In the genomic region with DNA sequence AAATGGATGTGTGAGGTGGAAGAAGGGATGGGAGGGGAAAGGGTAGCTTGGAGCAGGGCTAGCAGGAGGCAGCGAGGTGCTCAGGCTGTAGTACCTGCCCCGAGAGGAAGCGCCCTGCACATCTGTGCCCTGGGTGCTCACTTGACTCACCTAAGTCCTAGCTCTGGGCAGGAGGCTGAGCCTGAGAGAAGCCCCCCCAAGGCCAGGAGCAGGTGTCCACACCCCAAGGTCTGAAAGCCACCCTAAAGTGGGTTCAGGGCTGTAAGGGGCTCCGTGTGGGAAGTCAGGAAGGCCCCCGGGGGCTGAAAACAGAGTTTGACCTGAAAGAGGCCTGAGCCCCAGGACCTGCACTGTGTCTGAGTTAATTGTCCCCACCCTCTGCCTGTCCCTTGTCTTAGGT, we compare ENCODE assay signal across 30 cellular contexts.
"Had no signal": no experiment of that assay in that cellular context is flagged by ENCODE, and none has a peak within 500 bp of the region (broad histone marks: within the 10 kb centered on the region; RNA-seq: fewer than 3 reads in every experiment).

No MANE protein-coding gene starts in this region.

- H3K4me1 ChIP-seq: prostate gland, stomach had no signal

- H3K27me3 ChIP-seq: brain microvascular endothelial cell, heart left ventricle, ovary, sigmoid colon, thyroid gland, upper lobe of right lung had no signal

- DNase-seq: activated CD4-positive, alpha-beta memory T cell treated with anti-CD3 and anti-CD28 coated beads for 36 hours; activated CD4-positive, alpha-beta T cell treated with anti-CD3 and anti-CD28 coated beads, Interleukin-2, amount 10 ng/mL, durations not matched to agents 24 days and 14 days; activated CD4-positive, CD25-positive, alpha-beta regulatory T cell treated with anti-CD3 and anti-CD28 coated beads, Interleukin-2, amount 50 U/mL, for 72 hours; activated CD8-positive, alpha-beta memory T cell treated with anti-CD3 and anti-CD28 coated beads, Interleukin-2, amount 50 U/mL, for 4 hours; activated effector memory CD4-positive, alpha-beta T cell treated with anti-CD3 and anti-CD28 coated beads, Interleukin-2, amount 50 U/mL, for 16 hours; activated naive CD4-positive, alpha-beta T cell treated with anti-CD3 and anti-CD28 coated beads, Interleukin-2, amount 10 ng/mL, durations not matched to agents 7 days and 5 days; activated naive CD8-positive, alpha-beta T cell treated with anti-CD3 and anti-CD28 coated beads, Interleukin-2, amount 10 ng/mL, durations not matched to agents 7 days and 5 days; activated T-cell treated with anti-CD3 and anti-CD28 coated beads, Interleukin-2, amount 50 U/mL, for 1 hour; brain microvascular endothelial cell; caudate nucleus; foreskin fibroblast; heart left ventricle; left cardiac atrium; midbrain; naive thymus-derived CD4-positive, alpha-beta T cell; ovary; sigmoid colon; small intestine; stimulated activated CD4-positive, alpha-beta T cell treated with anti-CD3 and anti-CD28 coated beads, Interleukin-1b, Interleukin-23, amount 100 ng/mL, for 48 hours; stimulated activated CD4-positive, alpha-beta T cell treated with anti-CD3 and anti-CD28 coated beads, Interleukin-4, amount 100 ng/mL, for 4 hours; stimulated activated CD8-positive, alpha-beta memory T cell treated with anti-CD3 and anti-CD28 coated beads, Interleukin-4, amount 100 ng/mL, for 48 hours; stimulated activated naive B cell treated with anti-CD40 and anti-IgM and Interleukin-4, amounts not matched to agents 10 μg/mL and 1 μg/mL and 100 μg/mL, for 72 hours; stomach; T-helper 17 cell; T1000; thyroid gland; upper lobe of right lung; WERI-Rb-1 had no signal

- H3K9me3 ChIP-seq: heart left ventricle, ovary, prostate gland, sigmoid colon, stomach, thyroid gland, upper lobe of right lung had no signal

- H3K4me3 ChIP-seq: heart left ventricle, ovary, prostate gland, sigmoid colon, stomach, thyroid gland, upper lobe of right lung had no signal

- H3K36me3 ChIP-seq: brain microvascular endothelial cell, heart left ventricle, ovary, prostate gland, sigmoid colon, stomach, thyroid gland, upper lobe of right lung, WERI-Rb-1 had no signal

- ATAC-seq: esophagus mucosa; heart left ventricle; left cardiac atrium; naive thymus-derived CD4-positive, alpha-beta T cell; stimulated activated naive B cell treated with anti-CD40 and anti-IgM and Interleukin-4, amounts not matched to agents 10 μg/mL and 1 μg/mL and 100 μg/mL, for 72 hours; T-helper 17 cell; upper lobe of right lung had no signal

- H3K27ac ChIP-seq: brain microvascular endothelial cell, heart left ventricle, ovary, prostate gland, sigmoid colon, stomach, thyroid gland, upper lobe of right lung, WERI-Rb-1 had no signal
